ENCODE assay signal across 12 cellular contexts in genomic region chr1:50110084-50110615, GRCh38. TPM values are rescaled to one million over a fixed set of nuclear protein-coding genes. Genes with fewer than 3 reads are reported as not detected.
DNase-seq lines count a peak whose midpoint lies in the region; ATAC-seq and TF ChIP-seq lines count a peak whose summit lies in the region.
"Had no signal": no experiment of that assay in that cellular context is flagged by ENCODE, and none has a peak within 500 bp of the region (broad histone marks: within the 10 kb centered on the region; RNA-seq: fewer than 3 reads in every experiment).

No MANE protein-coding gene starts in this region.

- peak overlapping the region; percentile 72 for H3K4me3 Mint-ChIP-seq in neural progenitor cell

- no peaks in the 10 kb centered on the region for H3K9me3 Mint-ChIP-seq in neural progenitor cell

- no peaks in the 10 kb centered on the region for H3K4me1 ChIP-seq in neural progenitor cell

- no peaks in the 10 kb centered on the region for H3F3A ChIP-seq in neural progenitor cell (ENCODE audit: low read depth)

- H3K4me2 ChIP-seq in neural progenitor cell, result no peak overlapping the region

- H3K27ac Mint-ChIP-seq in neural progenitor cell, result peak overlapping the region; percentile 73

- no peaks in the 10 kb centered on the region for H3K36me3 ChIP-seq in neural progenitor cell

- intact Hi-C loops in sciatic nerve (cut with DNase I), result no loop called here

- TF ChIP-seq CTCF in neural progenitor cell (IDR thresholded peaks at IDR 0.05), result no peak

- H3K9me3 ChIP-seq in neural progenitor cell (ENCODE audit: low read depth), result peaks cover 28% of the 10 kb centered on the region

- no peaks in the 10 kb centered on the region for H3K79me2 ChIP-seq in neural progenitor cell (ENCODE audit: low read depth)

- peak overlapping the region; percentile 68 for H3K27ac ChIP-seq in angular gyrus (ENCODE audit: low read depth, low read length)
- no peak overlapping the region for H3K27ac ChIP-seq in neural progenitor cell

- no peak overlapping the region for H3K9ac ChIP-seq in neural progenitor cell

- ATAC-seq in sciatic nerve, result no peak
- ATAC-seq: HepG2 had no signal

- DNase-seq in NCI-H510A treated with DMSO at 0.1 percent for 48 hours (lab: John Stamatoyannopoulos, UW), result peak; percentile 66
- DNase-seq in NCI-H510A (lab: John Stamatoyannopoulos, UW), result no peak
- DNase-seq in NCI-H1105 (lab: John Stamatoyannopoulos, UW), result peak; percentile 41
- DNase-seq in neural progenitor cell (ENCODE audit: low spot score), result no peak
- DNase-seq in NCI-H2196 (lab: John Stamatoyannopoulos, UW; ENCODE audit: unreplicated experiment), result no peak
- no peak for DNase-seq in activated gamma-delta T cell treated with Interleukin-2 at 50 U/mL for 16 hours
- DNase-seq in sciatic nerve (ENCODE audit: low spot score), result no peak

- no peaks in the 10 kb centered on the region for H4K20me1 ChIP-seq in neural progenitor cell (ENCODE audit: low read depth)

- H3K36me3 Mint-ChIP-seq in neural progenitor cell, result no peaks in the 10 kb centered on the region

- peaks cover 45% of the 10 kb centered on the region for H3K4me1 Mint-ChIP-seq in neural progenitor cell

- no peaks in the 10 kb centered on the region for H3K27me3 ChIP-seq in neural progenitor cell

- no peak overlapping the region for H2AFZ ChIP-seq in neural progenitor cell (replicated peaks)

- no peak overlapping the region for H3K4me3 ChIP-seq in neural progenitor cell

- H3K27me3 Mint-ChIP-seq in neural progenitor cell (ENCODE audit: insufficient read depth, low read depth), result peaks cover 2% of the 10 kb centered on the region

RNA-seq across cellular contexts. Expression of gene ELAVL4, which starts 1.4 kb away (rescaled TPM):
- total RNA-seq in neural progenitor cell (ENCODE audit: low replicate concordance) (0.12 TPM in 1 of 2 replicates, not detected in the other), sciatic nerve (0.13 TPM)
- total RNA-seq: endothelial cell of umbilical vein, HepG2, myocyte, OCI-LY7 had no signal

Comparison
In these comparisons a context has a peak if more than half of its experiments do, and no peak if none do; other contexts are left out.
1. DNase-seq: peak in NCI-H510A treated with DMSO at 0.1 percent for 48 hours (single experiment) and NCI-H1105 (single experiment); none in NCI-H510A (single experiment), neural progenitor cell (single experiment), NCI-H2196 (single experiment), activated gamma-delta T cell treated with Interleukin-2 at 50 U/mL for 16 hours (single experiment) and sciatic nerve (single experiment).